1 cellular context compared by ENCODE assay signal in genomic region chr22:39290724-39291161, GRCh38.
A peak's percentile ranks its signal among the peaks of the same experiment; 100 is the strongest.
TF ChIP-seq lines count a peak whose summit lies in the region.

No MANE protein-coding gene starts in this region.

TF ChIP-seq in HepG2, 621 proteins besides CTCF, POLR2A, EP300 and RAD21 (continued from another document):
- TF ChIP-seq, protein P1, sequence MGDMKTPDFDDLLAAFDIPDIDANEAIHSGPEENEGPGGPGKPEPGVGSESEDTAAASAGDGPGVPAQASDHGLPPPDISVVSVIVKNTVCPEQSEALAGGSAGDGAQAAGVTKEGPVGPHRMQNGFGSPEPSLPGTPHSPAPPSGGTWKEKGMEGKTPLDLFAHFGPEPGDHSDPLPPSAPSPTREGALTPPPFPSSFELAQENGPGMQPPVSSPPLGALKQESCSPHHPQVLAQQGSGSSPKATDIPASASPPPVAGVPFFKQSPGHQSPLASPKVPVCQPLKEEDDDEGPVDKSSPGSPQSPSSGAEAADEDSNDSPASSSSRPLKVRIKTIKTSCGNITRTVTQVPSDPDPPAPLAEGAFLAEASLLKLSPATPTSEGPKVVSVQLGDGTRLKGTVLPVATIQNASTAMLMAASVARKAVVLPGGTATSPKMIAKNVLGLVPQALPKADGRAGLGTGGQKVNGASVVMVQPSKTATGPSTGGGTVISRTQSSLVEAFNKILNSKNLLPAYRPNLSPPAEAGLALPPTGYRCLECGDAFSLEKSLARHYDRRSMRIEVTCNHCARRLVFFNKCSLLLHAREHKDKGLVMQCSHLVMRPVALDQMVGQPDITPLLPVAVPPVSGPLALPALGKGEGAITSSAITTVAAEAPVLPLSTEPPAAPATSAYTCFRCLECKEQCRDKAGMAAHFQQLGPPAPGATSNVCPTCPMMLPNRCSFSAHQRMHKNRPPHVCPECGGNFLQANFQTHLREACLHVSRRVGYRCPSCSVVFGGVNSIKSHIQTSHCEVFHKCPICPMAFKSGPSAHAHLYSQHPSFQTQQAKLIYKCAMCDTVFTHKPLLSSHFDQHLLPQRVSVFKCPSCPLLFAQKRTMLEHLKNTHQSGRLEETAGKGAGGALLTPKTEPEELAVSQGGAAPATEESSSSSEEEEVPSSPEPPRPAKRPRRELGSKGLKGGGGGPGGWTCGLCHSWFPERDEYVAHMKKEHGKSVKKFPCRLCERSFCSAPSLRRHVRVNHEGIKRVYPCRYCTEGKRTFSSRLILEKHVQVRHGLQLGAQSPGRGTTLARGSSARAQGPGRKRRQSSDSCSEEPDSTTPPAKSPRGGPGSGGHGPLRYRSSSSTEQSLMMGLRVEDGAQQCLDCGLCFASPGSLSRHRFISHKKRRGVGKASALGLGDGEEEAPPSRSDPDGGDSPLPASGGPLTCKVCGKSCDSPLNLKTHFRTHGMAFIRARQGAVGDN (CRISPR knock-in tag; IDR thresholded peaks at IDR 0.05), result peak; percentile 89
- TF ChIP-seq RXRB (CRISPR knock-in tag; IDR thresholded peaks at IDR 0.05; ENCODE audit: borderline replicate concordance), result peak; percentile 78
- TF ChIP-seq TBP (CRISPR knock-in tag; IDR thresholded peaks at IDR 0.05), result no peak
- TF ChIP-seq CEBPG (CRISPR knock-in tag; IDR thresholded peaks at IDR 0.05), result 0 out of 2 replicates have a peak, but pooled peaks have one; percentile 2
- no peak for TF ChIP-seq MTA1 (CRISPR knock-in tag; IDR thresholded peaks at IDR 0.05; ENCODE audit: borderline replicate concordance)
- TF ChIP-seq JARID2 (CRISPR knock-in tag; IDR thresholded peaks at IDR 0.05; ENCODE audit: insufficient replicate concordance), result no peak
- TF ChIP-seq, protein P2, sequence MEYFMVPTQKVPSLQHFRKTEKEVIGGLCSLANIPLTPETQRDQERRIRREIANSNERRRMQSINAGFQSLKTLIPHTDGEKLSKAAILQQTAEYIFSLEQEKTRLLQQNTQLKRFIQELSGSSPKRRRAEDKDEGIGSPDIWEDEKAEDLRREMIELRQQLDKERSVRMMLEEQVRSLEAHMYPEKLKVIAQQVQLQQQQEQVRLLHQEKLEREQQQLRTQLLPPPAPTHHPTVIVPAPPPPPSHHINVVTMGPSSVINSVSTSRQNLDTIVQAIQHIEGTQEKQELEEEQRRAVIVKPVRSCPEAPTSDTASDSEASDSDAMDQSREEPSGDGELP (IDR thresholded peaks at IDR 0.05; ENCODE audit: borderline replicate concordance, low read depth), result peak; percentile 86
- TF ChIP-seq SNAI1 (CRISPR knock-in tag; IDR thresholded peaks at IDR 0.05; ENCODE audit: borderline replicate concordance), result no peak
- peak; percentile 19; the same call in 1 of the 2 replicates for TF ChIP-seq SPEN (CRISPR knock-in tag; IDR thresholded peaks at IDR 0.05; ENCODE audit: low read depth)
- TF ChIP-seq RNF2 (conservative IDR thresholded peaks at IDR 0.05; ENCODE audit: low read depth), result 0 out of 2 replicates have a peak, but pooled peaks have one; percentile 49
- TF ChIP-seq ZNF317 (CRISPR knock-in tag; IDR thresholded peaks at IDR 0.05), result peak; percentile 34; the same call in 1 of the 2 replicates
- TF ChIP-seq BORCS8-MEF2B (CRISPR knock-in tag; IDR thresholded peaks at IDR 0.05), result peak; percentile 39; the same call in 1 of the 2 replicates
- no peak for TF ChIP-seq ZNF562 (CRISPR knock-in tag; IDR thresholded peaks at IDR 0.05; ENCODE audit: borderline replicate concordance)
- TF ChIP-seq SAP130 (CRISPR knock-in tag; IDR thresholded peaks at IDR 0.05; ENCODE audit: low read depth), result peak; percentile 64
- TF ChIP-seq ZBTB46 (CRISPR knock-in tag; IDR thresholded peaks at IDR 0.05; ENCODE audit: borderline replicate concordance), result peak; percentile 16; the same call in 1 of the 2 replicates
- TF ChIP-seq, protein P3, sequence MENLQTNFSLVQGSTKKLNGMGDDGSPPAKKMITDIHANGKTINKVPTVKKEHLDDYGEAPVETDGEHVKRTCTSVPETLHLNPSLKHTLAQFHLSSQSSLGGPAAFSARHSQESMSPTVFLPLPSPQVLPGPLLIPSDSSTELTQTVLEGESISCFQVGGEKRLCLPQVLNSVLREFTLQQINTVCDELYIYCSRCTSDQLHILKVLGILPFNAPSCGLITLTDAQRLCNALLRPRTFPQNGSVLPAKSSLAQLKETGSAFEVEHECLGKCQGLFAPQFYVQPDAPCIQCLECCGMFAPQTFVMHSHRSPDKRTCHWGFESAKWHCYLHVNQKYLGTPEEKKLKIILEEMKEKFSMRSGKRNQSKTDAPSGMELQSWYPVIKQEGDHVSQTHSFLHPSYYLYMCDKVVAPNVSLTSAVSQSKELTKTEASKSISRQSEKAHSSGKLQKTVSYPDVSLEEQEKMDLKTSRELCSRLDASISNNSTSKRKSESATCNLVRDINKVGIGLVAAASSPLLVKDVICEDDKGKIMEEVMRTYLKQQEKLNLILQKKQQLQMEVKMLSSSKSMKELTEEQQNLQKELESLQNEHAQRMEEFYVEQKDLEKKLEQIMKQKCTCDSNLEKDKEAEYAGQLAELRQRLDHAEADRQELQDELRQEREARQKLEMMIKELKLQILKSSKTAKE (CRISPR knock-in tag; IDR thresholded peaks at IDR 0.05; ENCODE audit: borderline replicate concordance), result peak; percentile 62; the same call in 1 of the 2 replicates
- no peak for TF ChIP-seq HMG20B (CRISPR knock-in tag; conservative IDR thresholded peaks at IDR 0.05)
- 0 out of 2 replicates have a peak, but pooled peaks have one; percentile 29 for TF ChIP-seq ZNF724P (CRISPR knock-in tag; IDR thresholded peaks at IDR 0.05; ENCODE audit: borderline replicate concordance)
- TF ChIP-seq NR2F6 (IDR thresholded peaks at IDR 0.05), result peak; percentile 37
- peak; percentile 52 for TF ChIP-seq NR2F6 (CRISPR knock-in tag; IDR thresholded peaks at IDR 0.05)
- TF ChIP-seq ZNF891 (CRISPR knock-in tag; IDR thresholded peaks at IDR 0.05), result no peak
- TF ChIP-seq ZNF225 (CRISPR knock-in tag; IDR thresholded peaks at IDR 0.05), result 0 out of 2 replicates have a peak, but pooled peaks have one; percentile 25
- peak; percentile 72 for TF ChIP-seq SKI (IDR thresholded peaks at IDR 0.05; ENCODE audit: partially characterized antibody)
- TF ChIP-seq MIXL1 (CRISPR knock-in tag; IDR thresholded peaks at IDR 0.05), result no peak
- TF ChIP-seq ZNF235 (CRISPR knock-in tag; IDR thresholded peaks at IDR 0.05; ENCODE audit: borderline replicate concordance), result no peak
- no peak for TF ChIP-seq SMARCE1 (IDR thresholded peaks at IDR 0.05; ENCODE audit: borderline replicate concordance)
- TF ChIP-seq MTA3 (CRISPR knock-in tag; IDR thresholded peaks at IDR 0.05), result no peak
- TF ChIP-seq, protein P4, sequence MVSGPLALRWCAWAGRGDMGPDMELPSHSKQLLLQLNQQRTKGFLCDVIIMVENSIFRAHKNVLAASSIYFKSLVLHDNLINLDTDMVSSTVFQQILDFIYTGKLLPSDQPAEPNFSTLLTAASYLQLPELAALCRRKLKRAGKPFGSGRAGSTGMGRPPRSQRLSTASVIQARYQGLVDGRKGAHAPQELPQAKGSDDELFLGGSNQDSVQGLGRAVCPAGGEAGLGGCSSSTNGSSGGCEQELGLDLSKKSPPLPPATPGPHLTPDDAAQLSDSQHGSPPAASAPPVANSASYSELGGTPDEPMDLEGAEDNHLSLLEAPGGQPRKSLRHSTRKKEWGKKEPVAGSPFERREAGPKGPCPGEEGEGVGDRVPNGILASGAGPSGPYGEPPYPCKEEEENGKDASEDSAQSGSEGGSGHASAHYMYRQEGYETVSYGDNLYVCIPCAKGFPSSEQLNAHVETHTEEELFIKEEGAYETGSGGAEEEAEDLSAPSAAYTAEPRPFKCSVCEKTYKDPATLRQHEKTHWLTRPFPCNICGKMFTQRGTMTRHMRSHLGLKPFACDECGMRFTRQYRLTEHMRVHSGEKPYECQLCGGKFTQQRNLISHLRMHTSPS (CRISPR knock-in tag; IDR thresholded peaks at IDR 0.05; ENCODE audit: low read depth), result peak; percentile 38; the same call in 1 of the 2 replicates
- TF ChIP-seq ZMYM3 (CRISPR knock-in tag; IDR thresholded peaks at IDR 0.05), result peak; percentile 63
- TF ChIP-seq, protein P5, sequence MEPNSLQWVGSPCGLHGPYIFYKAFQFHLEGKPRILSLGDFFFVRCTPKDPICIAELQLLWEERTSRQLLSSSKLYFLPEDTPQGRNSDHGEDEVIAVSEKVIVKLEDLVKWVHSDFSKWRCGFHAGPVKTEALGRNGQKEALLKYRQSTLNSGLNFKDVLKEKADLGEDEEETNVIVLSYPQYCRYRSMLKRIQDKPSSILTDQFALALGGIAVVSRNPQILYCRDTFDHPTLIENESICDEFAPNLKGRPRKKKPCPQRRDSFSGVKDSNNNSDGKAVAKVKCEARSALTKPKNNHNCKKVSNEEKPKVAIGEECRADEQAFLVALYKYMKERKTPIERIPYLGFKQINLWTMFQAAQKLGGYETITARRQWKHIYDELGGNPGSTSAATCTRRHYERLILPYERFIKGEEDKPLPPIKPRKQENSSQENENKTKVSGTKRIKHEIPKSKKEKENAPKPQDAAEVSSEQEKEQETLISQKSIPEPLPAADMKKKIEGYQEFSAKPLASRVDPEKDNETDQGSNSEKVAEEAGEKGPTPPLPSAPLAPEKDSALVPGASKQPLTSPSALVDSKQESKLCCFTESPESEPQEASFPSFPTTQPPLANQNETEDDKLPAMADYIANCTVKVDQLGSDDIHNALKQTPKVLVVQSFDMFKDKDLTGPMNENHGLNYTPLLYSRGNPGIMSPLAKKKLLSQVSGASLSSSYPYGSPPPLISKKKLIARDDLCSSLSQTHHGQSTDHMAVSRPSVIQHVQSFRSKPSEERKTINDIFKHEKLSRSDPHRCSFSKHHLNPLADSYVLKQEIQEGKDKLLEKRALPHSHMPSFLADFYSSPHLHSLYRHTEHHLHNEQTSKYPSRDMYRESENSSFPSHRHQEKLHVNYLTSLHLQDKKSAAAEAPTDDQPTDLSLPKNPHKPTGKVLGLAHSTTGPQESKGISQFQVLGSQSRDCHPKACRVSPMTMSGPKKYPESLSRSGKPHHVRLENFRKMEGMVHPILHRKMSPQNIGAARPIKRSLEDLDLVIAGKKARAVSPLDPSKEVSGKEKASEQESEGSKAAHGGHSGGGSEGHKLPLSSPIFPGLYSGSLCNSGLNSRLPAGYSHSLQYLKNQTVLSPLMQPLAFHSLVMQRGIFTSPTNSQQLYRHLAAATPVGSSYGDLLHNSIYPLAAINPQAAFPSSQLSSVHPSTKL (CRISPR knock-in tag; IDR thresholded peaks at IDR 0.05), result peak; percentile 31; the same call in 1 of the 2 replicates
- TF ChIP-seq ZFX (CRISPR knock-in tag; IDR thresholded peaks at IDR 0.05; ENCODE audit: low read depth), result peak; percentile 84
- no peak for TF ChIP-seq ZNF781 (CRISPR knock-in tag; IDR thresholded peaks at IDR 0.05; ENCODE audit: borderline replicate concordance, not compliant biosample characterization)
- TF ChIP-seq ZKSCAN1 (IDR thresholded peaks at IDR 0.05; ENCODE audit: low read length), result no peak
- no peak for TF ChIP-seq ZBTB7B (CRISPR knock-in tag; IDR thresholded peaks at IDR 0.05)
- TF ChIP-seq TEAD2 (CRISPR knock-in tag; IDR thresholded peaks at IDR 0.05), result no peak
- TF ChIP-seq HMG20A (CRISPR knock-in tag; IDR thresholded peaks at IDR 0.05; ENCODE audit: borderline replicate concordance), result peak; percentile 46; the same call in 1 of the 2 replicates
- peak; percentile 53; the same call in 1 of the 2 replicates for TF ChIP-seq MXD4 (CRISPR knock-in tag; IDR thresholded peaks at IDR 0.05)
- TF ChIP-seq NR2F1 (CRISPR knock-in tag; IDR thresholded peaks at IDR 0.05), result peak in 1 of 2 experiments; percentile 51; a peak in 1 of 4 replicates
- peak; percentile 48; the same call in 1 of the 2 replicates for TF ChIP-seq ZNF274 (CRISPR knock-in tag; IDR thresholded peaks at IDR 0.05)
- TF ChIP-seq NKX3-1 (CRISPR knock-in tag; IDR thresholded peaks at IDR 0.05), result no peak
- TF ChIP-seq ZNF264 (CRISPR knock-in tag; IDR thresholded peaks at IDR 0.05), result no peak
- TF ChIP-seq, protein P6, sequence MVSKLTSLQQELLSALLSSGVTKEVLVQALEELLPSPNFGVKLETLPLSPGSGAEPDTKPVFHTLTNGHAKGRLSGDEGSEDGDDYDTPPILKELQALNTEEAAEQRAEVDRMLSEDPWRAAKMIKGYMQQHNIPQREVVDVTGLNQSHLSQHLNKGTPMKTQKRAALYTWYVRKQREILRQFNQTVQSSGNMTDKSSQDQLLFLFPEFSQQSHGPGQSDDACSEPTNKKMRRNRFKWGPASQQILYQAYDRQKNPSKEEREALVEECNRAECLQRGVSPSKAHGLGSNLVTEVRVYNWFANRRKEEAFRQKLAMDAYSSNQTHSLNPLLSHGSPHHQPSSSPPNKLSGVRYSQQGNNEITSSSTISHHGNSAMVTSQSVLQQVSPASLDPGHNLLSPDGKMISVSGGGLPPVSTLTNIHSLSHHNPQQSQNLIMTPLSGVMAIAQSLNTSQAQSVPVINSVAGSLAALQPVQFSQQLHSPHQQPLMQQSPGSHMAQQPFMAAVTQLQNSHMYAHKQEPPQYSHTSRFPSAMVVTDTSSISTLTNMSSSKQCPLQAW (CRISPR knock-in tag; IDR thresholded peaks at IDR 0.05), result peak; percentile 58; the same call in 1 of the 2 replicates
- TF ChIP-seq MZF1 (CRISPR knock-in tag; IDR thresholded peaks at IDR 0.05; ENCODE audit: borderline replicate concordance), result 0 out of 2 replicates have a peak, but pooled peaks have one; percentile 68
- 0 out of 2 replicates have a peak, but pooled peaks have one; percentile 29 for TF ChIP-seq ZNF720 (CRISPR knock-in tag; IDR thresholded peaks at IDR 0.05)
